ENCODE assay signal across 14 cellular contexts in genomic region chr1:100734716-100735115, GRCh38.
DNase-seq lines count a peak whose midpoint lies in the region; ATAC-seq and TF ChIP-seq lines count a peak whose summit lies in the region.
"Had no signal": no experiment of that assay in that cellular context is flagged by ENCODE, and none has a peak within 500 bp of the region (broad histone marks: within the 10 kb centered on the region; RNA-seq: fewer than 3 reads in every experiment).

No MANE protein-coding gene starts in this region.

- no peak for ATAC-seq in HG02588 (IDR thresholded peaks at IDR 0.05; ENCODE audit: unreplicated experiment)

- no peak overlapping the region for H3K9ac ChIP-seq in SK-N-MC (ENCODE audit: insufficient read length)

- H3K4me3 ChIP-seq in SK-N-MC, result no peak overlapping the region
- H3K4me3 ChIP-seq in fibroblast of pulmonary artery (replicated peaks; ENCODE audit: low read depth, low read length), result no peak overlapping the region
- no peak overlapping the region for H3K4me3 ChIP-seq in retinal pigment epithelial cell (ENCODE audit: low read length)
- H3K4me3 ChIP-seq: thoracic aorta had no signal

- H3K36me3 ChIP-seq in SK-N-MC (ENCODE audit: insufficient read depth, low read length), result peaks cover 59% of the 10 kb centered on the region
- H3K36me3 ChIP-seq: neutrophil, thoracic aorta had no signal

- H3K9me3 ChIP-seq in SK-N-MC (ENCODE audit: low read depth, low read length), result no peaks in the 10 kb centered on the region; the same call in 1 of the 2 replicates
- H3K9me3 ChIP-seq: Caco-2, neutrophil, thoracic aorta had no signal

- DNase-seq in EH (ENCODE audit: low read depth) (peak; percentile 92), SK-N-MC (ENCODE audit: low read depth, low spot score) (no peak), fibroblast of pulmonary artery (ENCODE audit: low read depth) (peak; percentile 82), retinal pigment epithelial cell (ENCODE audit: low read depth) (peak; percentile 56), GM19238 (ENCODE audit: insufficient read length, low spot score) (no peak), retina (no peak)
- DNase-seq in stimulated activated naive CD4-positive, alpha-beta T cell treated with Interleukin-2 at 50 U/mL for 16 hours (lab: John Stamatoyannopoulos, UW), result no peak
- DNase-seq: activated CD4-positive, alpha-beta T cell treated with anti-CD3 and anti-CD28 coated beads, Interleukin-2, amount 50 U/mL, for 1 hour; activated naive CD4-positive, alpha-beta T cell; Caco-2; NCI-H526 had no signal

- H3K27ac ChIP-seq in SK-N-MC, result peak overlapping the region; percentile 74
- H3K27ac ChIP-seq: neutrophil had no signal

- TF ChIP-seq CTCF in fibroblast of pulmonary artery (IDR thresholded peaks at IDR 0.05; ENCODE audit: low read length, missing control alignments) (no peak), retinal pigment epithelial cell (conservative IDR thresholded peaks at IDR 0.05; ENCODE audit: low read depth, low read length) (no peak)

Comparison
In these comparisons a context has a peak if more than half of its experiments do, and no peak if none do; other contexts are left out.
1. DNase-seq: peak in EH (single experiment), fibroblast of pulmonary artery (single experiment) and retinal pigment epithelial cell (single experiment); none in SK-N-MC (single experiment), stimulated activated naive CD4-positive, alpha-beta T cell treated with Interleukin-2 at 50 U/mL for 16 hours (single experiment), GM19238 (single experiment) and retina (single experiment).